In the genomic region with DNA sequence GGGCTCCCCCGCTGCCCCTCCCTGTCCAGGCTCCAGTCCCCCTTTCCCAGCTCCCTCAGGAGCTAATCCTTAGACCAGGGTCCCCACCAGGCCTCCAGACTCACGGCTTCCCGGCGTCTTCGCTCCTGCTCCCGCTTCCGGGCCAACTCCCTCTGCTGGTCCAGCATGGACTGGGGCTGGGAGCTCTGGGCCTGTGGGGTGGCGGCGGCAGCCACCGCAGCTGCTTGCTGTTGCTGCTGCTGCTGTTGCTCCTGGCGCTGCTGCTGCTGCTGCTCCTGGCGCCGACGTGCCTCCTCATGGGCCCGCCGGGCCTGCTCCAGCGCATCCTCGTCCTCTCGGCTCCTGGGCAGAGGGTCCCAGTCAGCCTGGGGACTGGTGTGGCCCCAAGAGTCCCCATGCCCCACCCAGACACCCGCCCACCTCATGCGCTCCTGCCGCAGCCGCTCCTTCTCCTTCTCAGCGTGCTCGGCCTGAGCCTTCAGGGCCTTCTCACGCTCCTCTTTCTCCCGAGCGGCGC, we compare ENCODE assay signal across 1 cellular context.
TF ChIP-seq lines count a peak whose summit lies in the region.

No MANE protein-coding gene starts in this region.

TF ChIP-seq in K562, 482 proteins besides CTCF, POLR2A, EP300 and RAD21:
- peak; percentile 61 for TF ChIP-seq POLR2G (IDR thresholded peaks at IDR 0.05; ENCODE audit: low read depth, low read length)
- TF ChIP-seq GABPB2 (CRISPR knock-in tag; conservative IDR thresholded peaks at IDR 0.05): no peak
- no peak for TF ChIP-seq PHTF2 (CRISPR knock-in tag; IDR thresholded peaks at IDR 0.05)
- TF ChIP-seq HMG20B (CRISPR knock-in tag; IDR thresholded peaks at IDR 0.05): no peak
- TF ChIP-seq, protein P1, sequence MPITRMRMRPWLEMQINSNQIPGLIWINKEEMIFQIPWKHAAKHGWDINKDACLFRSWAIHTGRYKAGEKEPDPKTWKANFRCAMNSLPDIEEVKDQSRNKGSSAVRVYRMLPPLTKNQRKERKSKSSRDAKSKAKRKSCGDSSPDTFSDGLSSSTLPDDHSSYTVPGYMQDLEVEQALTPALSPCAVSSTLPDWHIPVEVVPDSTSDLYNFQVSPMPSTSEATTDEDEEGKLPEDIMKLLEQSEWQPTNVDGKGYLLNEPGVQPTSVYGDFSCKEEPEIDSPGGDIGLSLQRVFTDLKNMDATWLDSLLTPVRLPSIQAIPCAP (CRISPR knock-in tag; IDR thresholded peaks at IDR 0.05; ENCODE audit: borderline replicate concordance): no peak
